Comparison of ENCODE assay signal across 18 cellular contexts in genomic region chr2:10146366-10147005, GRCh38. TPM values are rescaled to one million over a fixed set of nuclear protein-coding genes. Genes with fewer than 3 reads are reported as not detected.
DNase-seq lines count a peak whose midpoint lies in the region; TF ChIP-seq lines count a peak whose summit lies in the region.
"Had no signal": no experiment of that assay in that cellular context is flagged by ENCODE, and none has a peak within 500 bp of the region (broad histone marks: within the 10 kb centered on the region; RNA-seq: fewer than 3 reads in every experiment).

No MANE protein-coding gene starts in this region.

- no peaks in the 10 kb centered on the region for H3K4me1 ChIP-seq in spleen

- H3K9me3 ChIP-seq in spleen, result no peaks in the 10 kb centered on the region
- H3K9me3 ChIP-seq: BLaER1, Caco-2 had no signal

- no peak overlapping the region for H3K4me3 ChIP-seq in spleen
- H3K4me3 ChIP-seq: BLaER1 had no signal

- CTCF ChIA-PET in activated naive CD4-positive, alpha-beta T cell treated with anti-CD3 and anti-CD28 coated beads, Interleukin-2, amount 10 ng/mL, durations not matched to agents 7 days and 5 days (lab: Charles Lee), result interaction anchor here (0.9 kb wide), 1 partner anchor 262 kb away, joined by 3 read pairs; no protein-coding TSS in a partner anchor

- H3K4me3 Mint-ChIP-seq in activated naive CD4-positive, alpha-beta T cell treated with anti-CD3 and anti-CD28 coated beads, Interleukin-2, amount 10 ng/mL, durations not matched to agents 7 days and 5 days, result no peak overlapping the region
- H3K4me3 Mint-ChIP-seq in chondrocyte (ENCODE audit: unreplicated experiment), result no peak overlapping the region
- H3K4me3 Mint-ChIP-seq: CD8-positive, alpha-beta memory T cell; HFFc6 had no signal

- peaks cover 67% of the 10 kb centered on the region for H3K36me3 Mint-ChIP-seq in activated naive CD4-positive, alpha-beta T cell treated with anti-CD3 and anti-CD28 coated beads, Interleukin-2, amount 10 ng/mL, durations not matched to agents 7 days and 5 days
- H3K36me3 Mint-ChIP-seq in chondrocyte (ENCODE audit: low read depth), result peaks cover 7% of the 10 kb centered on the region
- H3K36me3 Mint-ChIP-seq: CD8-positive, alpha-beta memory T cell had no signal

- no peaks in the 10 kb centered on the region for H3K27me3 Mint-ChIP-seq in activated naive CD4-positive, alpha-beta T cell treated with anti-CD3 and anti-CD28 coated beads, Interleukin-2, amount 10 ng/mL, durations not matched to agents 7 days and 5 days
- H3K27me3 Mint-ChIP-seq in chondrocyte (ENCODE audit: low read depth), result no peaks in the 10 kb centered on the region
- H3K27me3 Mint-ChIP-seq: CD8-positive, alpha-beta memory T cell had no signal

- H3K4me1 Mint-ChIP-seq in activated naive CD4-positive, alpha-beta T cell treated with anti-CD3 and anti-CD28 coated beads, Interleukin-2, amount 10 ng/mL, durations not matched to agents 7 days and 5 days, result peaks cover 50% of the 10 kb centered on the region
- no peaks in the 10 kb centered on the region for H3K4me1 Mint-ChIP-seq in chondrocyte (ENCODE audit: low read depth)

- WGBS in spleen, 5 donors, result 90 to 98% (median 93%) methylated on average over 12 to 14 of the region's 14 CpGs

- peak overlapping the region; percentile 24 for H3K27ac Mint-ChIP-seq in activated naive CD4-positive, alpha-beta T cell treated with anti-CD3 and anti-CD28 coated beads, Interleukin-2, amount 10 ng/mL, durations not matched to agents 7 days and 5 days
- H3K27ac Mint-ChIP-seq in chondrocyte (ENCODE audit: unreplicated experiment), result no peak overlapping the region
- H3K27ac Mint-ChIP-seq: HFFc6 had no signal

- H3K27ac ChIP-seq in spleen, result no peak overlapping the region
- H3K27ac ChIP-seq: HL-60 had no signal

- peaks cover 0 to 65% (median 0%) of the 10 kb centered on the region in 6 donors for H3K36me3 ChIP-seq in spleen

- H3K9me3 Mint-ChIP-seq in activated naive CD4-positive, alpha-beta T cell treated with anti-CD3 and anti-CD28 coated beads, Interleukin-2, amount 10 ng/mL, durations not matched to agents 7 days and 5 days, result no peaks in the 10 kb centered on the region
- H3K9me3 Mint-ChIP-seq in chondrocyte (ENCODE audit: low read depth), result peaks cover 7% of the 10 kb centered on the region
- H3K9me3 Mint-ChIP-seq: CD8-positive, alpha-beta memory T cell; HFFc6 had no signal

- H3K27me3 ChIP-seq in spleen (replicated peaks in 1 of 7), result no peaks in the 10 kb centered on the region
- H3K27me3 ChIP-seq: BLaER1 had no signal

- no peak for TF ChIP-seq POLR2A in spleen (IDR thresholded peaks at IDR 0.05)

- DNase-seq in activated naive CD4-positive, alpha-beta T cell treated with anti-CD3 and anti-CD28 coated beads, Interleukin-2, amount 10 ng/mL, durations not matched to agents 7 days and 5 days, result no peak
- DNase-seq in activated naive CD4-positive, alpha-beta T cell treated with anti-CD3 and anti-CD28 coated beads, Interleukin-2, amount 50 U/mL, for 16 hours, result no peak
- DNase-seq in chondrocyte (ENCODE audit: low spot score), result peak; percentile 42
- peak; percentile 42 for DNase-seq in spleen
- no peak for DNase-seq in NCI-H187 (lab: John Stamatoyannopoulos, UW)
- DNase-seq in NOMO-1 (lab: John Stamatoyannopoulos, UW; ENCODE audit: unreplicated experiment in 2 of 2), result no peak
- DNase-seq in activated T-cell treated with anti-CD3 and anti-CD28 coated beads for 4 hours, result no peak
- DNase-seq: 8988T; AML-193; Caco-2; CD8-positive, alpha-beta memory T cell; DND-41; GDM1; GOT3; HCEC 1CT; HFFc6 had no signal

- TF ChIP-seq CTCF in chondrocyte (IDR thresholded peaks at IDR 0.05) (no peak), spleen (IDR thresholded peaks at IDR 0.05 in 8 of 11, conservative IDR thresholded peaks at IDR 0.05 in 3 of 11) (no peak)

- intact Hi-C loops in spleen (cut with DNase I; ENCODE audit: low total_unique reads), result no loop called here

RNA-seq across cellular contexts. Expression of gene RRM2, which starts 23.9 kb away (rescaled TPM):
- total RNA-seq in chondrocyte (25.7 to 48.3 TPM (median 26.0 TPM) in 3 replicates), spleen (10 to 100 TPM in 5 of 7 donors, 1 to 10 TPM in 2; 6.3 to 39.2 (median 14.3) TPM)
- 10 to 100 TPM in 2 of 3 donors, 1 to 10 TPM in 1; 2.3 to 15.6 (median 12.4) TPM for polyA plus RNA-seq in spleen

Comparison
In these comparisons a context has a peak if more than half of its experiments do, and no peak if none do; other contexts are left out.
1. DNase-seq: peak in chondrocyte (single experiment) and spleen (single experiment); none in activated naive CD4-positive, alpha-beta T cell treated with anti-CD3 and anti-CD28 coated beads, Interleukin-2, amount 10 ng/mL, durations not matched to agents 7 days and 5 days (single experiment), activated naive CD4-positive, alpha-beta T cell treated with anti-CD3 and anti-CD28 coated beads, Interleukin-2, amount 50 U/mL, for 16 hours (single experiment), NCI-H187 (0 of 2), NOMO-1 (0 of 2) and activated T-cell treated with anti-CD3 and anti-CD28 coated beads for 4 hours (single experiment).